ENCODE assay signal across 15 cellular contexts in the genomic region with DNA sequence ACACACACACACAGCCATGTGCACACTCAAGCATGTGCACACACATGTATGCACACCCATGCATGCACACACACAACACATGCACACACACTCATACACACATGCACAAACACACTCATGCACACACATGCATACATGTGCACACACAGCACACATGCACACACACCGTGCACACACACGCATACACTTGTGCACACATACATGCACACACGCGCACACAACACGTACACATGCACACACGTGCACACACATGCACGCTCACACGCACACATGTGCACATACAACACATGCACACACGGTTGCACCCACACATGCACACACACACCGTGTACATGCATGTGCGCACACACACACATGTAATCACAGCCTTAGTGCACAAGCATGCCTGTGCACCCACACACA.
"Had no signal": no experiment of that assay in that cellular context is flagged by ENCODE, and none has a peak within 500 bp of the region (broad histone marks: within the 10 kb centered on the region; RNA-seq: fewer than 3 reads in every experiment).

No MANE protein-coding gene starts in this region.

- H2AFZ ChIP-seq: parathyroid adenoma had no signal

- H3K9ac ChIP-seq: parathyroid adenoma had no signal

- H3K9me3 ChIP-seq: esophagus squamous epithelium, neutrophil, vagina had no signal

- H3K27me3 ChIP-seq: vagina had no signal

- H3K27ac ChIP-seq: neutrophil, parathyroid adenoma, vagina had no signal

- H3K4me3 ChIP-seq: coronary artery, esophagus squamous epithelium, vagina had no signal

- H3K36me3 ChIP-seq: esophagus squamous epithelium, neutrophil, vagina had no signal

- DNase-seq: activated CD4-positive, alpha-beta memory T cell treated with anti-CD3 and anti-CD28 coated beads, Interleukin-2, amount 10 ng/mL, durations not matched to agents 7 days and 5 days; activated CD4-positive, alpha-beta T cell treated with anti-CD3 and anti-CD28 coated beads for 4 hours; activated effector memory CD4-positive, alpha-beta T cell treated with Interleukin-2 at 50 U/mL for 16 hours; activated naive CD4-positive, alpha-beta T cell treated with anti-CD3 and anti-CD28 coated beads, Interleukin-2, amount 50 U/mL, for 16 hours; activated T-cell treated with anti-CD3 and anti-CD28 coated beads, Interleukin-2, amount 50 U/mL, for 4 hours; central memory CD4-positive, alpha-beta T cell; esophagus squamous epithelium; naive B cell; stimulated activated CD4-positive, alpha-beta T cell treated with anti-CD3 and anti-CD28 coated beads, Interleukin-2, amount 100 ng/mL, for 48 hours; T-helper 2 cell had no signal

- FAIRE-seq: astrocyte had no signal
